12 cellular contexts compared by ENCODE assay signal in genomic region chr4:151143162-151143561, GRCh38.
"Had no signal": no experiment of that assay in that cellular context is flagged by ENCODE, and none has a peak within 500 bp of the region (broad histone marks: within the 10 kb centered on the region; RNA-seq: fewer than 3 reads in every experiment).

No MANE protein-coding gene starts in this region.

- H3K27ac ChIP-seq: coronary artery, pancreas had no signal

- H3K4me1 ChIP-seq: pancreas had no signal

- DNase-seq: activated B cell treated with CpG ODN at 0.5 μM for 24 hours; activated CD4-positive, alpha-beta T cell treated with anti-CD3 and anti-CD28 coated beads for 48 hours; activated CD8-positive, alpha-beta T cell treated with anti-CD3 and anti-CD28 coated beads for 36 hours; activated naive CD4-positive, alpha-beta T cell treated with Interleukin-2 at 50 U/mL for 16 hours; activated T-cell treated with anti-CD3 and anti-CD28 coated beads, Interleukin-2, amount 50 U/mL, for 1 hour; left ventricle myocardium superior; naive thymus-derived CD8-positive, alpha-beta T cell; pancreas; stimulated activated CD4-positive, alpha-beta T cell treated with anti-CD3 and anti-CD28 coated beads, Interleukin-4, amount 100 ng/mL, for 1 hour; T-cell had no signal

- H3K9me3 ChIP-seq: pancreas had no signal

- H3K27me3 ChIP-seq: pancreas had no signal

- H3K4me3 ChIP-seq: coronary artery, pancreas, smooth muscle cell had no signal
